In genomic region chr7:5780801-5781496, GRCh38 we compare ENCODE assay signal across 8 cellular contexts. TPM values are rescaled to one million over a fixed set of nuclear protein-coding genes. Genes with fewer than 3 reads are reported as not detected.
DNase-seq lines count a peak whose midpoint lies in the region; ATAC-seq and TF ChIP-seq lines count a peak whose summit lies in the region.

No MANE protein-coding gene starts in this region.

- TF ChIP-seq CTCF in PC-9 (conservative IDR thresholded peaks at IDR 0.05): no peak

- peaks cover 51% of the 10 kb centered on the region for H3K79me2 ChIP-seq in PC-9 (ENCODE audit: low read depth)

- peaks cover 27% of the 10 kb centered on the region for H4K20me1 ChIP-seq in PC-9 (ENCODE audit: insufficient read depth)

- no TSS peak for BruUV-seq in PC-9 (replicated peaks; lab: Mats Ljungman, UMichigan)

- H3F3A ChIP-seq in PC-9 (ENCODE audit: insufficient read depth, low read depth): peaks cover 8% of the 10 kb centered on the region; the same call in 1 of the 2 replicates

- H3K4me3 ChIP-seq in PC-9 (peak overlapping the region; percentile 76), right cardiac atrium (ENCODE audit: low read length) (peak overlapping the region; percentile 84)

- H3K4me1 ChIP-seq in PC-9 (replicated peaks; ENCODE audit: insufficient read depth): peaks cover 7% of the 10 kb centered on the region
- no peaks in the 10 kb centered on the region for H3K4me1 ChIP-seq in right cardiac atrium (ENCODE audit: control insufficient read depth, insufficient read depth, low read length)

- 0 to 1% (median 1%) methylated on average over 68 to 85 of the region's 85 CpGs for WGBS in adipose tissue, 3 donors
- WGBS in right cardiac atrium: under 1% methylated on average over 84 of the region's 85 CpGs

- no peaks in the 10 kb centered on the region for H3K9me2 ChIP-seq in PC-9 (ENCODE audit: insufficient read depth)

- ATAC-seq in HG02798 (IDR thresholded peaks at IDR 0.05; ENCODE audit: poor library complexity, unreplicated experiment) (peak; percentile 55), right cardiac atrium (peak; percentile 82 to 84)

- intact Hi-C loops in PC-9 (cut with micrococcal nuclease; ENCODE audit: unreplicated experiment): loop anchor here (2.0 kb wide), 1 partner anchor 46 kb away; no protein-coding TSS in a partner anchor
- intact Hi-C loops in right cardiac atrium (cut with DNase I): no loop called here
- intact Hi-C loops in posterior vena cava (cut with DNase I): no loop called here

- peak overlapping the region; percentile 82 for H3K4me2 ChIP-seq in PC-9

- H3K27me3 ChIP-seq in PC-9 (ENCODE audit: insufficient read depth, low read depth): no peaks in the 10 kb centered on the region
- no peaks in the 10 kb centered on the region for H3K27me3 ChIP-seq in right cardiac atrium (ENCODE audit: control insufficient read depth, insufficient read depth)

- H3K27ac ChIP-seq in PC-9 (no peak overlapping the region), adipose tissue (ENCODE audit: low read depth, low read length) (peak overlapping the region; percentile 48), right cardiac atrium (ENCODE audit: low read length) (peak overlapping the region; percentile 91)

- peak overlapping the region; percentile 80 for H2AFZ ChIP-seq in PC-9

- POLR2A ChIA-PET in PC-9 (lab: Charles Lee; ENCODE audit: unreplicated experiment): interaction anchor here (0.6 to 1.3 kb wide), 4 partner anchors 42 to 584 kb away, joined by 4 to 19 read pairs (median 10); partner anchors contain the start of genes AIMP2 and PMS2

- H3K9me3 ChIP-seq in PC-9 (ENCODE audit: insufficient read depth, low read depth) (no peaks in the 10 kb centered on the region), right cardiac atrium (ENCODE audit: control insufficient read depth, low read length) (no peaks in the 10 kb centered on the region)

- peaks cover 9% of the 10 kb centered on the region; the same call in 1 of the 2 replicates for H3K36me3 ChIP-seq in PC-9 (ENCODE audit: low read depth)

- CTCF ChIA-PET in PC-9 (lab: Charles Lee): interaction anchor here (1.3 kb wide), 1 partner anchor 11 kb away, joined by 11 read pairs; no protein-coding TSS in a partner anchor

- DNase-seq in NCI-H345 (lab: John Stamatoyannopoulos, UW) (peak; percentile 44), NCI-H345 treated with DMSO at 0.1 percent for 48 hours (lab: John Stamatoyannopoulos, UW; ENCODE audit: unreplicated experiment) (no peak), PC-9 (peak in 1 of 2 experiments; percentile 54), right cardiac atrium (peak; percentile 65 to 85 (median 78)), posterior vena cava (ENCODE audit: low spot score) (peak; percentile 90), SW480 (ENCODE audit: low spot score) (no peak)

RNA-seq across cellular contexts. Expression of gene RNF216, which starts 0.5 kb away (rescaled TPM):
- total RNA-seq in PC-9 (2021) (38.0 and 39.9 TPM in 2 replicates), right cardiac atrium (10 to 100 TPM; 30.4 to 52.2 (median 31.3) TPM), posterior vena cava (10 to 100 TPM; 36.7 to 41.4 TPM)
- polyA plus RNA-seq in adipose tissue (10 to 100 TPM; 10.4 to 13.9 (median 11.4) TPM), right cardiac atrium (24.8 TPM)

Comparison
In these comparisons a context has a peak if more than half of its experiments do, and no peak if none do; other contexts are left out.
1. DNase-seq: peak in NCI-H345 (single experiment), right cardiac atrium (3 of 3) and posterior vena cava (single experiment); none in NCI-H345 treated with DMSO at 0.1 percent for 48 hours (single experiment) and SW480 (single experiment).